ENCODE assay signal across 29 cellular contexts in the genomic region with DNA sequence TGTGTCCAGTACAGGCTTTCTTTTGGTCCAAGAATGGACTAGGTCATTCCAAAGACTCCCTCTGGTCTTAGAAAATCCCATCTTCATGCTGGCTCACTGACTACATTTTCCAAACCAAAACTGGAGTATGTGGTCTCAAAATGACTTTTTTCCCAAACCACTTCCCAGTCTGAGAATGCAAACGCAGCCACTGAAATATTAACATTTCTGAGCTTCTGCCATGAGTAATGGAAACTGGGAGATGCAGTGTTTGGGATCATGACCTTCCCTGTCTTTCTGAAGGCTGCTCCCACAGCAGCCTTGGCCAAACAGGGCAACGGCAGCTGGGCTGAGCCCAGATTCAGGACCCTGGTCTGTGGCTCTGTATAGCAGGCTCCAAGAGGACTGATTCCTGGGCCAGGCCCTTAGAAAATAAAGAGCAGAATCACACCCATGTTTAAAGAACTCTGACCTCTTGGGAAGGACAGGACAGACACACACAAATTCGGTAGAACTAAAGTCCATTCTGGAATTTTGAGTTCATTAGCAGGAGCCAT.
"Had no signal": no experiment of that assay in that cellular context is flagged by ENCODE, and none has a peak within 500 bp of the region (broad histone marks: within the 10 kb centered on the region; RNA-seq: fewer than 3 reads in every experiment).

No MANE protein-coding gene starts in this region.

- DNase-seq: activated CD4-positive, alpha-beta memory T cell treated with anti-CD3 and anti-CD28 coated beads for 36 hours; activated CD4-positive, alpha-beta T cell treated with anti-CD3 and anti-CD28 coated beads, Interleukin-2, amount 10 ng/mL, durations not matched to agents 24 days and 14 days; activated CD4-positive, CD25-positive, alpha-beta regulatory T cell treated with anti-CD3 and anti-CD28 coated beads, Interleukin-2, amount 50 U/mL, for 72 hours; activated CD8-positive, alpha-beta memory T cell treated with anti-CD3 and anti-CD28 coated beads, Interleukin-2, amount 50 U/mL, for 48 hours; activated gamma-delta T cell; activated naive CD4-positive, alpha-beta T cell treated with anti-CD3 and anti-CD28 coated beads, Interleukin-2, amount 10 ng/mL, durations not matched to agents 7 days and 5 days; activated T-cell treated with anti-CD3 and anti-CD28 coated beads, Interleukin-2, amount 50 U/mL, for 24 hours; amniotic stem cell; dermis blood vessel endothelial cell; effector CD4-positive, alpha-beta T cell; esophagus squamous epithelium; lower lobe of right lung; mesendoderm; mucosa of descending colon; nephron progenitor cell; ovary; SK-N-SH; small intestine; stimulated activated CD4-positive, alpha-beta T cell treated with anti-CD3 and anti-CD28 coated beads, Interleukin-2, amount 100 ng/mL, for 24 hours; stimulated activated naive B cell treated with anti-CD40 and anti-IgM and Interleukin-4, amounts not matched to agents 10 μg/mL and 1 μg/mL and 100 μg/mL, for 72 hours; stomach; T-helper 17 cell; tibial artery; upper lobe of right lung had no signal

- H3K4me1 Mint-ChIP-seq: central memory CD8-positive, alpha-beta T cell had no signal

- H3K9ac ChIP-seq: SK-N-SH had no signal

- H3K27ac Mint-ChIP-seq: activated CD4-positive, alpha-beta memory T cell treated with anti-CD3 and anti-CD28 coated beads for 36 hours; activated CD4-positive, alpha-beta T cell treated with anti-CD3 and anti-CD28 coated beads, Interleukin-2, amount 10 ng/mL, durations not matched to agents 24 days and 14 days; activated naive CD4-positive, alpha-beta T cell treated with anti-CD3 and anti-CD28 coated beads, Interleukin-2, amount 10 ng/mL, durations not matched to agents 7 days and 5 days; activated T-cell treated with anti-CD3 and anti-CD28 coated beads, Interleukin-2, amount 50 U/mL, for 24 hours; nephron progenitor cell; T-helper 17 cell had no signal

- H3K4me3 Mint-ChIP-seq: activated CD4-positive, alpha-beta memory T cell treated with anti-CD3 and anti-CD28 coated beads for 36 hours; activated CD4-positive, alpha-beta T cell treated with anti-CD3 and anti-CD28 coated beads, Interleukin-2, amount 10 ng/mL, durations not matched to agents 24 days and 14 days; activated naive CD4-positive, alpha-beta T cell treated with anti-CD3 and anti-CD28 coated beads, Interleukin-2, amount 10 ng/mL, durations not matched to agents 7 days and 5 days; activated T-cell treated with anti-CD3 and anti-CD28 coated beads, Interleukin-2, amount 50 U/mL, for 24 hours; central memory CD8-positive, alpha-beta T cell; nephron progenitor cell; stimulated activated naive B cell treated with anti-CD40 and anti-IgM and Interleukin-4, amounts not matched to agents 10 μg/mL and 1 μg/mL and 100 μg/mL, for 72 hours; T-helper 17 cell had no signal

- H3K27me3 ChIP-seq: breast epithelium, esophagus squamous epithelium, neutrophil, ovary, stomach, suprapubic skin, tibial artery, upper lobe of right lung had no signal

- H3K36me3 Mint-ChIP-seq: activated CD4-positive, alpha-beta memory T cell treated with anti-CD3 and anti-CD28 coated beads for 36 hours; activated naive CD4-positive, alpha-beta T cell treated with anti-CD3 and anti-CD28 coated beads, Interleukin-2, amount 10 ng/mL, durations not matched to agents 7 days and 5 days; stimulated activated naive B cell treated with anti-CD40 and anti-IgM and Interleukin-4, amounts not matched to agents 10 μg/mL and 1 μg/mL and 100 μg/mL, for 72 hours had no signal

- H3K27ac ChIP-seq: breast epithelium, lower lobe of right lung, neutrophil, ovary, stomach, suprapubic skin, tibial artery, upper lobe of right lung had no signal

- H3K9me3 Mint-ChIP-seq: activated CD4-positive, alpha-beta memory T cell treated with anti-CD3 and anti-CD28 coated beads for 36 hours; activated CD4-positive, alpha-beta T cell treated with anti-CD3 and anti-CD28 coated beads, Interleukin-2, amount 10 ng/mL, durations not matched to agents 24 days and 14 days; activated naive CD4-positive, alpha-beta T cell treated with anti-CD3 and anti-CD28 coated beads, Interleukin-2, amount 10 ng/mL, durations not matched to agents 7 days and 5 days; activated T-cell treated with anti-CD3 and anti-CD28 coated beads, Interleukin-2, amount 50 U/mL, for 24 hours; central memory CD8-positive, alpha-beta T cell; nephron progenitor cell; stimulated activated naive B cell treated with anti-CD40 and anti-IgM and Interleukin-4, amounts not matched to agents 10 μg/mL and 1 μg/mL and 100 μg/mL, for 72 hours had no signal

- H3K4me3 ChIP-seq: breast epithelium, esophagus squamous epithelium, lower lobe of right lung, mucosa of descending colon, ovary, stomach, suprapubic skin, tibial artery, upper lobe of right lung had no signal

- H3K36me3 ChIP-seq: breast epithelium, lower lobe of right lung, neutrophil, ovary, suprapubic skin, upper lobe of right lung had no signal

- H3K4me1 ChIP-seq: breast epithelium, esophagus squamous epithelium, lower lobe of right lung, stomach, suprapubic skin, tibial artery, upper lobe of right lung had no signal

- ATAC-seq: lower lobe of right lung; mucosa of descending colon; sciatic nerve; stimulated activated naive B cell treated with anti-CD40 and anti-IgM and Interleukin-4, amounts not matched to agents 10 μg/mL and 1 μg/mL and 100 μg/mL, for 72 hours; T-helper 17 cell; upper lobe of right lung had no signal

- H3K9me3 ChIP-seq: breast epithelium, esophagus squamous epithelium, lower lobe of right lung, mucosa of descending colon, neutrophil, ovary, SK-N-SH, stomach, suprapubic skin, tibial artery, upper lobe of right lung had no signal
